In the genomic region with DNA sequence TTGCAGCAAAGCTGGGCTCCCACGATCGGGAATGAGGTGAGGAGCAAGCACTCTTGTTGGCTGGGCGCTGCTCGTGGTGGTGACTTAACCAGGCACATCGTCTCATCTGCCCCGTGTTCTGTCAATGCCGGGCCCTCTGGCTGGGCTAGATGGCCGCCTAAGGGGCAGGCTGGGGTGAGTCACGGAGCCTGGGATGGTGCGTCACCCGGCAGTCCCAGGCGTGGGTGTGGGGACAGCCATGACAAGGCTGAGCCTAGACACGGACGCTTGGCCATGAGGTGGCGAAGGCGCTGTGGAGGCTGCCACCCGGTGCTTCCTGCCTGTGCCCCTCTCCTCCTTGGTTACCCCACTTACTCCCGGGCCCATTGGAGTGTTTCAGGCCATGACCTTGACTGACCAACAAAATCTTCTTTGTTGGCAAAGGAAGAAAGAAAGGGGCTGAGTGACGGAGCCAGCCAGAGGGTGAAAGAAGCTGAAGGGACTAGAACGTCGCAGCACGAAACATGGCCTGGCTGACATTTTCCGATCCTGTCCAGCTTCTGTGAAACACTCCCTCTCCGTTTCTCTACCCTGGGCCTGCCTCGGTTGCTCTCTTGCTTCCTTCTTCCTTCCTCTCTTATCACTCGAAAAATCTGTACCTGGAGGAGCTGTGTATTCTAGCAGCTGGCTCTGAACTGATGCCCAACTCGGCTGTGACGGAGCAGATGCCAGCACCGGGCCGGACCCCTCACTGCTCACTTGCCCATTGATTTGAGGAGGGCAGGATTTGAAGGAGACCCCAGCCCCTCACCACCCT, we compare ENCODE assay signal across 10 cellular contexts. TPM values are rescaled to one million over a fixed set of nuclear protein-coding genes. Genes with fewer than 3 reads are reported as not detected.
A peak's percentile ranks its signal among the peaks of the same experiment; 100 is the strongest.
DNase-seq lines count a peak whose midpoint lies in the region; ATAC-seq and TF ChIP-seq lines count a peak whose summit lies in the region.
"Had no signal": no experiment of that assay in that cellular context is flagged by ENCODE, and none has a peak within 500 bp of the region (broad histone marks: within the 10 kb centered on the region; RNA-seq: fewer than 3 reads in every experiment).

No MANE protein-coding gene starts in this region.

- DNase-seq in SJCRH30 = no peak
- DNase-seq in activated T-helper 1 cell treated with Interleukin-2 at 50 U/mL for 16 hours (ENCODE audit: low read depth) = peak; percentile 82
- peak; percentile 98 for DNase-seq in natural killer cell treated with Interleukin-12 subunit alpha and Interleukin-12 subunit beta and Interleukin-15 and Interleukin-18, amount 100 ng/mL, for 72 hours (ENCODE audit: low spot score)
- no peak for DNase-seq in suprapubic skin (ENCODE audit: low spot score in 2 of 2)
- DNase-seq in endodermal cell = no peak
- no peak for DNase-seq in coronary artery (ENCODE audit: low spot score)
- DNase-seq in NCI-H1417 (lab: John Stamatoyannopoulos, UW) = no peak

- H3K4me1 ChIP-seq in SJCRH30 = peaks cover 13% of the 10 kb centered on the region
- no peaks in the 10 kb centered on the region for H3K4me1 ChIP-seq in suprapubic skin
- H3K4me1 ChIP-seq in endodermal cell (ENCODE audit: control insufficient read depth, insufficient read depth, low read length) = no peaks in the 10 kb centered on the region

- TF ChIP-seq POLR2A in suprapubic skin (IDR thresholded peaks at IDR 0.05) = no peak

- peaks cover 34 to 40% of the 10 kb centered on the region in 2 donors for H3K4me1 Mint-ChIP-seq in natural killer cell treated with Interleukin-12 subunit alpha and Interleukin-12 subunit beta and Interleukin-15 and Interleukin-18, amount 100 ng/mL, for 72 hours (ENCODE audit: low read depth in 2 of 2)
- no peaks in the 10 kb centered on the region for H3K4me1 Mint-ChIP-seq in endodermal cell

- TF ChIP-seq EP300 in suprapubic skin (IDR thresholded peaks at IDR 0.05) = no peak

- peaks cover 20% of the 10 kb centered on the region for H3K36me3 Mint-ChIP-seq in natural killer cell treated with Interleukin-12 subunit alpha and Interleukin-12 subunit beta and Interleukin-15 and Interleukin-18, amount 100 ng/mL, for 72 hours
- no peaks in the 10 kb centered on the region for H3K36me3 Mint-ChIP-seq in endodermal cell (ENCODE audit: low read depth)

- peak; percentile 97 to 99 for ATAC-seq in natural killer cell treated with Interleukin-12 subunit alpha and Interleukin-12 subunit beta and Interleukin-15 and Interleukin-18, amount 100 ng/mL, for 72 hours
- no peak for ATAC-seq in HG02642 (IDR thresholded peaks at IDR 0.05; ENCODE audit: poor library complexity, unreplicated experiment)

- H3K27me3 ChIP-seq in SJCRH30 (no peaks in the 10 kb centered on the region), suprapubic skin (peaks cover 7% of the 10 kb centered on the region), endodermal cell (ENCODE audit: control insufficient read depth, insufficient read depth, low read length, poor library complexity, severe bottlenecking) (no peaks in the 10 kb centered on the region)

- no peaks in the 10 kb centered on the region for H3K9me3 Mint-ChIP-seq in natural killer cell treated with Interleukin-12 subunit alpha and Interleukin-12 subunit beta and Interleukin-15 and Interleukin-18, amount 100 ng/mL, for 72 hours
- no peaks in the 10 kb centered on the region for H3K9me3 Mint-ChIP-seq in endodermal cell

- peak overlapping the region; percentile 98 for H3K4me3 Mint-ChIP-seq in natural killer cell treated with Interleukin-12 subunit alpha and Interleukin-12 subunit beta and Interleukin-15 and Interleukin-18, amount 100 ng/mL, for 72 hours
- no peak overlapping the region for H3K4me3 Mint-ChIP-seq in endodermal cell

- H3K9me3 ChIP-seq in SJCRH30 (replicated peaks) (no peaks in the 10 kb centered on the region; the same call in 1 of the 2 replicates), suprapubic skin (no peaks in the 10 kb centered on the region), endodermal cell (ENCODE audit: control insufficient read depth, low read length) (no peaks in the 10 kb centered on the region)

- no peaks in the 10 kb centered on the region for H3K36me3 ChIP-seq in SJCRH30
- H3K36me3 ChIP-seq in suprapubic skin = no peaks in the 10 kb centered on the region
- H3K36me3 ChIP-seq in endodermal cell (ENCODE audit: control insufficient read depth, insufficient read depth, low read length) = no peaks in the 10 kb centered on the region

- H3K27ac ChIP-seq in SJCRH30 (0 out of 2 replicates have a peak overlapping the region, but pooled peaks have one; percentile 19), suprapubic skin (no peak overlapping the region), endodermal cell (ENCODE audit: low read depth, low read length) (no peak overlapping the region), coronary artery (no peak overlapping the region)

- no peak overlapping the region for H3K9ac ChIP-seq in endodermal cell (ENCODE audit: extremely low read depth, low read length, poor library complexity, severe bottlenecking)

- TF ChIP-seq CTCF in suprapubic skin (IDR thresholded peaks at IDR 0.05) = no peak
- TF ChIP-seq CTCF in endodermal cell (conservative IDR thresholded peaks at IDR 0.05) = no peak
- TF ChIP-seq CTCF in coronary artery (IDR thresholded peaks at IDR 0.05) = no peak

- 81% methylated on average over 30 of the region's 30 CpGs for WGBS in suprapubic skin
- WGBS in endodermal cell (ENCODE audit: insufficient coverage in 1 of 2, insufficient read length in 1 of 2), 2 experiments = 93 to 94% methylated on average over 19 to 30 of the region's 30 CpGs

- no peak overlapping the region for H3K4me3 ChIP-seq in SJCRH30
- H3K4me3 ChIP-seq in suprapubic skin = peak overlapping the region; percentile 20
- no peak overlapping the region for H3K4me3 ChIP-seq in endodermal cell (ENCODE audit: low read length)
- no peak overlapping the region for H3K4me3 ChIP-seq in coronary artery

- peak overlapping the region; percentile 98 to 100 for H3K27ac Mint-ChIP-seq in natural killer cell treated with Interleukin-12 subunit alpha and Interleukin-12 subunit beta and Interleukin-15 and Interleukin-18, amount 100 ng/mL, for 72 hours
- no peak overlapping the region for H3K27ac Mint-ChIP-seq in endodermal cell

- H3K27me3 Mint-ChIP-seq in natural killer cell treated with Interleukin-12 subunit alpha and Interleukin-12 subunit beta and Interleukin-15 and Interleukin-18, amount 100 ng/mL, for 72 hours = no peaks in the 10 kb centered on the region
- H3K27me3 Mint-ChIP-seq in endodermal cell (ENCODE audit: insufficient read depth) = no peaks in the 10 kb centered on the region

RNA-seq across cellular contexts. Expression of gene CD247, which starts 0.6 kb away (rescaled TPM):
- 1.1 TPM in 2 replicates for total RNA-seq in SJCRH30 (2014; rRNA removed; shearing (Covaris generic))
- total RNA-seq in natural killer cell treated with Interleukin-12 subunit alpha and Interleukin-12 subunit beta and Interleukin-15 and Interleukin-18, amount 100 ng/mL, for 72 hours = 100 to 1,000 TPM; 169 to 384 TPM
- total RNA-seq in suprapubic skin (under 1 TPM in 2 of 4 donors, not detected in 2; 0.30 to 0.76 TPM), endodermal cell (under 1 TPM; 0.46 to 0.55 TPM)
- 0.36 TPM for polyA plus RNA-seq in endodermal cell (2013, experiment 1 of 2)
- polyA plus RNA-seq in endodermal cell (2013, experiment 2 of 2) = 0.50 TPM
- total RNA-seq: kidney epithelial cell, LHCN-M2 had no signal

RNA-seq across cellular contexts. Expression of gene CREG1, which starts 35.8 kb away (rescaled TPM):
- total RNA-seq in SJCRH30 (2014; rRNA removed; shearing (Covaris generic)) = 37.5 and 39.4 TPM in 2 replicates
- 10 to 100 TPM; 15.8 to 16.2 TPM for total RNA-seq in natural killer cell treated with Interleukin-12 subunit alpha and Interleukin-12 subunit beta and Interleukin-15 and Interleukin-18, amount 100 ng/mL, for 72 hours
- 100 to 1,000 TPM in 3 of 4 donors, 10 to 100 TPM in 1; 82.2 to 349 (median 188) TPM for total RNA-seq in suprapubic skin
- total RNA-seq in endodermal cell = 10 to 100 TPM; 19.0 to 19.7 TPM
- polyA plus RNA-seq in endodermal cell (2013, experiment 1 of 2) = 29.6 TPM
- polyA plus RNA-seq in endodermal cell (2013, experiment 2 of 2) = 28.2 TPM

Comparison
In these comparisons a context has a peak if more than half of its experiments do, and no peak if none do; other contexts are left out.
1. DNase-seq: peak in activated T-helper 1 cell treated with Interleukin-2 at 50 U/mL for 16 hours (single experiment) and natural killer cell treated with Interleukin-12 subunit alpha and Interleukin-12 subunit beta and Interleukin-15 and Interleukin-18, amount 100 ng/mL, for 72 hours (single experiment); none in SJCRH30 (0 of 2), suprapubic skin (0 of 2), endodermal cell (single experiment), coronary artery (single experiment) and NCI-H1417 (0 of 3).
2. RNA of gene CD247, which starts 0.6 kb away (total RNA-seq): 169 to 384 TPM in natural killer cell treated with Interleukin-12 subunit alpha and Interleukin-12 subunit beta and Interleukin-15 and Interleukin-18, amount 100 ng/mL, for 72 hours; 1.1 TPM in SJCRH30, 0.46 to 0.55 TPM in endodermal cell and 0.30 to 0.76 TPM in suprapubic skin; every median in the first group is over 10 times any median in the second.